In the genomic region with DNA sequence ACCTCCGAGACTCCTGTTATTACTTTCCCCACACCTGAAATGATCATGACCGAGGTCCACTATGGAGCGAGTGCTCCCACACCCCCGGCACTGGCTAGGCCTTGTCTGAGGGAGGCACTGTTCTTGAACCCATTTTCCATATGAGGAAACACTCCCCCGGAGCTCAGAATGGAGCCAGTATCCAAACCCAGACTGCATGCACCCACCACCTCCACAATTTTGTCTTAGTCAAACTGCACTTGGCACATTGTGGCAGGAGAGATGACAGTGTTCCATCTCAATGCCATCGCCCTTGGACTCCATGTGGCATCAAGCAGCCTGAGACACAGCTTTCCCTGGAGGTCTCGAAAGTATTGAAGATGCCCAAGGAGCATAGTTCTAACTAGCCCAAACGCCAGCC, we compare ENCODE assay signal across 29 cellular contexts.
"Had no signal": no experiment of that assay in that cellular context is flagged by ENCODE, and none has a peak within 500 bp of the region (broad histone marks: within the 10 kb centered on the region; RNA-seq: fewer than 3 reads in every experiment).

No MANE protein-coding gene starts in this region.

- H3K36me3 Mint-ChIP-seq: activated CD4-positive, alpha-beta memory T cell treated with anti-CD3 and anti-CD28 coated beads for 36 hours; activated naive CD8-positive, alpha-beta T cell treated with anti-CD3 and anti-CD28 coated beads for 36 hours had no signal

- DNase-seq: activated CD4-positive, alpha-beta memory T cell treated with anti-CD3 and anti-CD28 coated beads for 36 hours; activated CD4-positive, alpha-beta T cell treated with anti-CD3 and anti-CD28 coated beads, Interleukin-2, amount 10 ng/mL, durations not matched to agents 7 days and 5 days; activated CD4-positive, CD25-positive, alpha-beta regulatory T cell; activated CD8-positive, alpha-beta memory T cell treated with anti-CD3 and anti-CD28 coated beads for 24 hours; activated effector memory CD4-positive, alpha-beta T cell treated with anti-CD3 and anti-CD28 coated beads, Interleukin-2, amount 50 U/mL, for 16 hours; activated naive CD4-positive, alpha-beta T cell treated with Interleukin-2 at 50 U/mL for 16 hours; activated naive CD8-positive, alpha-beta T cell treated with anti-CD3 and anti-CD28 coated beads for 36 hours; activated T-cell treated with anti-CD3 and anti-CD28 coated beads, Interleukin-2, amount 50 U/mL, for 4 hours; MG63; MV-4-11; NCI-H1092 treated with DMSO at 0.1 percent for 48 hours; NCI-H1417 treated with DMSO at 0.1 percent for 48 hours; NCI-H1694; NCI-H2029; NCI-H2107; NCI-H2171 treated with DMSO at 0.1 percent for 48 hours; NCI-H226; NCI-H526 treated with DMSO at 0.1 percent for 48 hours; NCI-H82; NK-92 treated with Interleukin-12 subunit alpha and Interleukin-12 subunit beta, amount 100 ng/mL, for 24 hours; OCI-M1; Right ventricle myocardium superior; SJCRH30; SK-N-SH; T-helper 1 cell had no signal

- H3K9me3 Mint-ChIP-seq: activated CD4-positive, alpha-beta memory T cell treated with anti-CD3 and anti-CD28 coated beads for 36 hours; activated CD4-positive, alpha-beta T cell treated with anti-CD3 and anti-CD28 coated beads, Interleukin-2, amount 10 ng/mL, durations not matched to agents 7 days and 5 days; activated naive CD8-positive, alpha-beta T cell treated with anti-CD3 and anti-CD28 coated beads for 36 hours; activated T-cell treated with anti-CD3 and anti-CD28 coated beads, Interleukin-2, amount 50 U/mL, for 4 hours had no signal

- H3K36me3 ChIP-seq: breast epithelium, MG63, SJCRH30 had no signal

- H3K9me3 ChIP-seq: MG63, SJCRH30, SK-N-SH had no signal

- H3K27ac ChIP-seq: breast epithelium, RWPE1, SJCRH30, VCaP had no signal

- ATAC-seq: activated T-cell treated with anti-CD3 and anti-CD28 coated beads, Interleukin-2, amount 50 U/mL, for 4 hours; Panc1 had no signal

- H3K9ac ChIP-seq: SK-N-SH had no signal

- H3K4me3 Mint-ChIP-seq: activated CD4-positive, alpha-beta memory T cell treated with anti-CD3 and anti-CD28 coated beads for 36 hours; activated CD4-positive, alpha-beta T cell treated with anti-CD3 and anti-CD28 coated beads, Interleukin-2, amount 10 ng/mL, durations not matched to agents 7 days and 5 days; activated naive CD8-positive, alpha-beta T cell treated with anti-CD3 and anti-CD28 coated beads for 36 hours; activated T-cell treated with anti-CD3 and anti-CD28 coated beads, Interleukin-2, amount 50 U/mL, for 4 hours had no signal

- H3K27ac Mint-ChIP-seq: activated CD4-positive, alpha-beta memory T cell treated with anti-CD3 and anti-CD28 coated beads for 36 hours; activated CD4-positive, alpha-beta T cell treated with anti-CD3 and anti-CD28 coated beads, Interleukin-2, amount 10 ng/mL, durations not matched to agents 7 days and 5 days; activated naive CD8-positive, alpha-beta T cell treated with anti-CD3 and anti-CD28 coated beads for 36 hours had no signal

- H3K4me2 ChIP-seq: SK-N-SH had no signal

- H3K4me1 ChIP-seq: breast epithelium, SJCRH30 had no signal

- H3K27me3 ChIP-seq: breast epithelium, MG63, SJCRH30 had no signal

- H3K4me3 ChIP-seq: breast epithelium, MG63, SJCRH30 had no signal
